12 cellular contexts compared by ENCODE assay signal in genomic region chr5:14250778-14251711, GRCh38.
DNase-seq lines count a peak whose midpoint lies in the region; ATAC-seq and TF ChIP-seq lines count a peak whose summit lies in the region.
"Had no signal": no experiment of that assay in that cellular context is flagged by ENCODE, and none has a peak within 500 bp of the region (broad histone marks: within the 10 kb centered on the region; RNA-seq: fewer than 3 reads in every experiment).

No MANE protein-coding gene starts in this region.

- H3K4me3 ChIP-seq in left ventricle myocardium inferior (no peak overlapping the region), endodermal cell (ENCODE audit: low read length) (no peak overlapping the region), upper lobe of right lung (no peak overlapping the region)

- peaks cover 8% of the 10 kb centered on the region for H3K36me3 Mint-ChIP-seq in endodermal cell (ENCODE audit: low read depth)

- no peaks in the 10 kb centered on the region for H3K27me3 ChIP-seq in left ventricle myocardium inferior (ENCODE audit: low read depth)
- H3K27me3 ChIP-seq in endodermal cell (ENCODE audit: control insufficient read depth, insufficient read depth, low read length, poor library complexity, severe bottlenecking), result no peaks in the 10 kb centered on the region
- no peaks in the 10 kb centered on the region for H3K27me3 ChIP-seq in upper lobe of right lung

- H3K4me1 ChIP-seq in left ventricle myocardium inferior (peaks cover 93% of the 10 kb centered on the region), endodermal cell (ENCODE audit: control insufficient read depth, insufficient read depth, low read length) (peaks cover 3% of the 10 kb centered on the region), upper lobe of right lung (peaks cover 25% of the 10 kb centered on the region)

- ATAC-seq in Right ventricle myocardium inferior, result no peak
- ATAC-seq in HG03342 (IDR thresholded peaks at IDR 0.05; ENCODE audit: unreplicated experiment), result peak; percentile 46
- peak; percentile 44 for ATAC-seq in upper lobe of right lung
- ATAC-seq in HG02970 (IDR thresholded peaks at IDR 0.05; ENCODE audit: low FRiP score, unreplicated experiment), result no peak

- H3K9me3 ChIP-seq in left ventricle myocardium inferior (replicated peaks) (peaks cover 3% of the 10 kb centered on the region), endodermal cell (ENCODE audit: control insufficient read depth, low read length) (peaks cover 25% of the 10 kb centered on the region), upper lobe of right lung (no peaks in the 10 kb centered on the region)

- H3K36me3 ChIP-seq in left ventricle myocardium inferior (no peaks in the 10 kb centered on the region), endodermal cell (ENCODE audit: control insufficient read depth, insufficient read depth, low read length) (no peaks in the 10 kb centered on the region), upper lobe of right lung (no peaks in the 10 kb centered on the region)

- H3K27me3 Mint-ChIP-seq in endodermal cell (ENCODE audit: insufficient read depth), result peaks cover 6% of the 10 kb centered on the region

- H3K27ac ChIP-seq in left ventricle myocardium inferior (replicated peaks) (peak overlapping the region; percentile 82), endodermal cell (ENCODE audit: low read depth, low read length) (peak overlapping the region; percentile 48), upper lobe of right lung (no peak overlapping the region)
- H3K27ac ChIP-seq: C4-2B, HL-60 had no signal

- H3K27ac Mint-ChIP-seq in endodermal cell, result no peak overlapping the region

- peaks cover 8% of the 10 kb centered on the region for H3K9me3 Mint-ChIP-seq in endodermal cell

- peaks cover 34% of the 10 kb centered on the region for H3K4me1 Mint-ChIP-seq in endodermal cell

- H3K4me3 Mint-ChIP-seq in endodermal cell, result no peak overlapping the region

- intact Hi-C loops in left ventricle myocardium inferior (cut with micrococcal nuclease) (no loop called here), Right ventricle myocardium inferior (cut with DNase I) (loop anchor here (5.0 kb wide), 1 partner anchor 49 kb away; no protein-coding TSS in a partner anchor), upper lobe of right lung (cut with DNase I) (no loop called here)

- DNase-seq in left ventricle myocardium inferior, result no peak
- DNase-seq in Right ventricle myocardium inferior (ENCODE audit: missing footprints), result no peak
- no peak for DNase-seq in endodermal cell
- no peak for DNase-seq in upper lobe of right lung
- no peak for DNase-seq in activated CD8-positive, alpha-beta memory T cell treated with anti-CD3 and anti-CD28 coated beads, Interleukin-2, amount 50 U/mL, for 4 hours
- no peak for DNase-seq in NCI-H748 treated with DMSO at 0.1 percent for 48 hours (lab: John Stamatoyannopoulos, UW)
- DNase-seq: stimulated activated naive CD4-positive, alpha-beta T cell; T-helper 1 cell had no signal

- TF ChIP-seq CTCF in left ventricle myocardium inferior (IDR thresholded peaks at IDR 0.05; ENCODE audit: borderline replicate concordance) (no peak), endodermal cell (conservative IDR thresholded peaks at IDR 0.05) (no peak), upper lobe of right lung (IDR thresholded peaks at IDR 0.05) (no peak)

- no peak overlapping the region for H3K9ac ChIP-seq in endodermal cell (ENCODE audit: extremely low read depth, low read length, poor library complexity, severe bottlenecking)

- WGBS in endodermal cell (ENCODE audit: insufficient coverage in 1 of 2, insufficient read length in 1 of 2), 2 experiments, result 91 to 94% methylated on average over 4 to 11 of the region's 11 CpGs

Comparison
In these comparisons a context has a peak if more than half of its experiments do, and no peak if none do; other contexts are left out.
1. ATAC-seq: peak in HG03342 (single experiment) and upper lobe of right lung (single experiment); none in Right ventricle myocardium inferior (single experiment) and HG02970 (single experiment).